12 cellular contexts compared by ENCODE assay signal in the genomic region with DNA sequence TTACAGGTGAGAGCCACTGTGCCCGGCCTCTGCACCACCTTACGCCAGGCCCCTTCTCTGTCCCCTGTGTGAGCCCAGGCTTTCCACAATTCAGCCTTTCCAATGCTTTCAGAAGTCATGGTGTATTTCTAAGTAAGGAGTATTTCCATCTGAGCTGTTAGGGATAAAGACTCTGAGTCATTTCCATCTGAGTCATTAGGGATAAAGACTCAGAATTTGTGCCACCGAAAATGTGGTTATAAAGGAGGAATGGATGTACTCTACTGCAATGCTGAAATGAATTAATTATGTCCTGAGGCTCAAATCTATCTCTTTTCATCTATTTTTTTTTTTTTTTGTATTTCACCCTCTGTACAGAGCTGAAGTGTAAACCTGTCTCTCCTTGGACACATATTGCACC.
DNase-seq lines count a peak whose midpoint lies in the region; ATAC-seq, FAIRE-seq and TF ChIP-seq lines count a peak whose summit lies in the region.
"Had no signal": no experiment of that assay in that cellular context is flagged by ENCODE, and none has a peak within 500 bp of the region (broad histone marks: within the 10 kb centered on the region; RNA-seq: fewer than 3 reads in every experiment).

No MANE protein-coding gene starts in this region.

- no peak overlapping the region for H3K4me2 ChIP-seq in mammary epithelial cell (ENCODE audit: insufficient read depth, low read depth, low read length)
- H3K4me2 ChIP-seq: KMS-11 had no signal

- H3K9ac ChIP-seq in mammary epithelial cell (ENCODE audit: insufficient read depth, low read length): no peak overlapping the region
- H3K9ac ChIP-seq: KMS-11 had no signal

- H3K36me3 Mint-ChIP-seq in activated naive CD4-positive, alpha-beta T cell treated with anti-CD3 and anti-CD28 coated beads, Interleukin-2, amount 50 U/mL, for 24 hours: no peaks in the 10 kb centered on the region
- H3K36me3 Mint-ChIP-seq in activated naive CD4-positive, alpha-beta T cell treated with anti-CD3 and anti-CD28 coated beads for 36 hours (ENCODE audit: low read depth): no peaks in the 10 kb centered on the region
- H3K36me3 Mint-ChIP-seq in stimulated activated naive CD8-positive, alpha-beta T cell treated with anti-CD3 and anti-CD28 coated beads, Interleukin-15, Interleukin-2, amounts not matched to agents 100 ng/mL and 50 ng/mL, for 24 hours (ENCODE audit: low read depth): no peaks in the 10 kb centered on the region

- peaks cover 42% of the 10 kb centered on the region for H3K4me1 Mint-ChIP-seq in activated naive CD4-positive, alpha-beta T cell treated with anti-CD3 and anti-CD28 coated beads, Interleukin-2, amount 50 U/mL, for 24 hours
- H3K4me1 Mint-ChIP-seq in activated naive CD4-positive, alpha-beta T cell treated with anti-CD3 and anti-CD28 coated beads for 36 hours (ENCODE audit: low read depth): peaks cover 35% of the 10 kb centered on the region
- H3K4me1 Mint-ChIP-seq in stimulated activated naive CD8-positive, alpha-beta T cell treated with anti-CD3 and anti-CD28 coated beads, Interleukin-15, Interleukin-2, amounts not matched to agents 100 ng/mL and 50 ng/mL, for 24 hours (ENCODE audit: low read depth): peaks cover 42% of the 10 kb centered on the region

- no peaks in the 10 kb centered on the region for H3K9me3 ChIP-seq in mammary epithelial cell (replicated peaks; ENCODE audit: insufficient read depth, low read length)
- H3K9me3 ChIP-seq: ovary had no signal

- H3K4me1 ChIP-seq in mammary epithelial cell (ENCODE audit: insufficient read depth, low read length): peaks cover 7% of the 10 kb centered on the region

- in situ Hi-C loops in mammary epithelial cell (cut with MboI; ENCODE audit: low sequenced_read_pairs in 2 of 2): no loop called here

- TF ChIP-seq CTCF in mammary epithelial cell (conservative IDR thresholded peaks at IDR 0.05 in 1 of 2, IDR thresholded peaks at IDR 0.05 in 1 of 2; ENCODE audit: extremely low read depth in 1 of 2, insufficient read depth in 1 of 2, low read depth in 1 of 2, low read length in 2 of 2) (no peak), dorsolateral prefrontal cortex (IDR thresholded peaks at IDR 0.05 in 54 of 56, conservative IDR thresholded peaks at IDR 0.05 in 2 of 56; ENCODE audit: low read depth in 1 of 56, partially characterized antibody in 56 of 56) (no peak)

- H3K27me3 Mint-ChIP-seq in activated naive CD4-positive, alpha-beta T cell treated with anti-CD3 and anti-CD28 coated beads, Interleukin-2, amount 50 U/mL, for 24 hours: no peaks in the 10 kb centered on the region
- H3K27me3 Mint-ChIP-seq in activated naive CD4-positive, alpha-beta T cell treated with anti-CD3 and anti-CD28 coated beads for 36 hours (ENCODE audit: low read depth): peaks cover 2% of the 10 kb centered on the region
- H3K27me3 Mint-ChIP-seq in stimulated activated naive CD8-positive, alpha-beta T cell treated with anti-CD3 and anti-CD28 coated beads, Interleukin-15, Interleukin-2, amounts not matched to agents 100 ng/mL and 50 ng/mL, for 24 hours: peaks cover 4% of the 10 kb centered on the region

- no peak for DNase-seq in activated naive CD4-positive, alpha-beta T cell treated with anti-CD3 and anti-CD28 coated beads for 36 hours
- DNase-seq in RKO (ENCODE audit: low spot score) (peak; percentile 84), mammary epithelial cell (peak; percentile 83), dorsolateral prefrontal cortex (no peak), GM19239 (ENCODE audit: insufficient read length, low spot score) (no peak)
- DNase-seq: activated CD8-positive, alpha-beta memory T cell treated with anti-CD3 and anti-CD28 coated beads, Interleukin-2, amount 50 U/mL, for 4 hours; ovary had no signal

- no peak overlapping the region for H3K27ac Mint-ChIP-seq in activated naive CD4-positive, alpha-beta T cell treated with anti-CD3 and anti-CD28 coated beads, Interleukin-2, amount 50 U/mL, for 24 hours
- no peak overlapping the region for H3K27ac Mint-ChIP-seq in activated naive CD4-positive, alpha-beta T cell treated with anti-CD3 and anti-CD28 coated beads for 36 hours
- no peak overlapping the region for H3K27ac Mint-ChIP-seq in stimulated activated naive CD8-positive, alpha-beta T cell treated with anti-CD3 and anti-CD28 coated beads, Interleukin-15, Interleukin-2, amounts not matched to agents 100 ng/mL and 50 ng/mL, for 24 hours

- intact Hi-C loops in activated naive CD4-positive, alpha-beta T cell treated with anti-CD3 and anti-CD28 coated beads for 36 hours (cut with micrococcal nuclease): loop anchor here (5.0 to 10.0 kb wide), 4 partner anchors 264 to 1159 kb away; no protein-coding TSS in a partner anchor
- intact Hi-C loops in mammary epithelial cell (cut with micrococcal nuclease): no loop called here
- intact Hi-C loops in dorsolateral prefrontal cortex (cut with DNase I): no loop called here

- peak overlapping the region; percentile 62 for H3K4me3 Mint-ChIP-seq in activated naive CD4-positive, alpha-beta T cell treated with anti-CD3 and anti-CD28 coated beads, Interleukin-2, amount 50 U/mL, for 24 hours
- H3K4me3 Mint-ChIP-seq in activated naive CD4-positive, alpha-beta T cell treated with anti-CD3 and anti-CD28 coated beads for 36 hours: no peak overlapping the region
- H3K4me3 Mint-ChIP-seq in stimulated activated naive CD8-positive, alpha-beta T cell treated with anti-CD3 and anti-CD28 coated beads, Interleukin-15, Interleukin-2, amounts not matched to agents 100 ng/mL and 50 ng/mL, for 24 hours: peak overlapping the region; percentile 37

- no peak for ATAC-seq in GM21723 (IDR thresholded peaks at IDR 0.05; ENCODE audit: unreplicated experiment)

- no peaks in the 10 kb centered on the region for H3K36me3 ChIP-seq in mammary epithelial cell (ENCODE audit: insufficient read depth, low read length)
- H3K36me3 ChIP-seq: ovary had no signal

- H3K4me3 ChIP-seq in mammary epithelial cell (replicated peaks in 1 of 3; ENCODE audit: insufficient read depth in 1 of 3, low read depth in 2 of 3, low read length in 3 of 3) (no peak overlapping the region), dorsolateral prefrontal cortex (no peak overlapping the region)
- H3K4me3 ChIP-seq: ovary had no signal

- H2AFZ ChIP-seq in mammary epithelial cell (ENCODE audit: low read depth, low read length): no peak overlapping the region

- FAIRE-seq in GM19239 (lab: Jason Lieb, UNC): no peak
- FAIRE-seq: GM18507 had no signal

- WGBS in mammary epithelial cell (ENCODE audit: low coverage, missing lambda C conversion rate): 40% methylated on average over 3 of the region's 3 CpGs

- H3K27ac ChIP-seq in mammary epithelial cell (ENCODE audit: insufficient read depth, low read depth, low read length): no peak overlapping the region
- peak overlapping the region in 1 of 59 donors; percentile 26 for H3K27ac ChIP-seq in dorsolateral prefrontal cortex
- H3K27ac ChIP-seq: KMS-11, ovary had no signal

- no peaks in the 10 kb centered on the region for H3K9me3 Mint-ChIP-seq in activated naive CD4-positive, alpha-beta T cell treated with anti-CD3 and anti-CD28 coated beads, Interleukin-2, amount 50 U/mL, for 24 hours
- no peaks in the 10 kb centered on the region for H3K9me3 Mint-ChIP-seq in activated naive CD4-positive, alpha-beta T cell treated with anti-CD3 and anti-CD28 coated beads for 36 hours
- H3K9me3 Mint-ChIP-seq in stimulated activated naive CD8-positive, alpha-beta T cell treated with anti-CD3 and anti-CD28 coated beads, Interleukin-15, Interleukin-2, amounts not matched to agents 100 ng/mL and 50 ng/mL, for 24 hours: no peaks in the 10 kb centered on the region

- CTCF ChIA-PET in activated naive CD4-positive, alpha-beta T cell treated with anti-CD3 and anti-CD28 coated beads for 36 hours (lab: Charles Lee): interaction anchor here (0.9 kb wide), 1 partner anchor 9 kb away, joined by 3 read pairs; no protein-coding TSS in a partner anchor
- CTCF ChIA-PET in mammary epithelial cell (lab: Charles Lee; ENCODE audit: low non-redundant PET): interaction anchor here (0.6 kb wide), 1 partner anchor 449 kb away, joined by 6 read pairs; no protein-coding TSS in a partner anchor

- H3K79me2 ChIP-seq in mammary epithelial cell (ENCODE audit: insufficient read depth, low read length): no peaks in the 10 kb centered on the region

- no peaks in the 10 kb centered on the region for H3K27me3 ChIP-seq in mammary epithelial cell (ENCODE audit: insufficient read depth, low read length)
- H3K27me3 ChIP-seq in dorsolateral prefrontal cortex: peaks cover 0 to 12% (median 0%) of the 10 kb centered on the region in 45 donors
- H3K27me3 ChIP-seq: ovary had no signal

- BruUV-seq in mammary epithelial cell (replicated peaks; lab: Mats Ljungman, UMichigan): no TSS peak

- dilution Hi-C loops in mammary epithelial cell (cut with HindIII; ENCODE audit: low sequenced_read_pairs): no loop called here

- H4K20me1 ChIP-seq in mammary epithelial cell (ENCODE audit: insufficient read depth, low read length): no peaks in the 10 kb centered on the region

Comparison
In these comparisons a context has a peak if more than half of its experiments do, and no peak if none do; other contexts are left out.
1. DNase-seq: peak in RKO (single experiment) and mammary epithelial cell (single experiment); none in activated naive CD4-positive, alpha-beta T cell treated with anti-CD3 and anti-CD28 coated beads for 36 hours (single experiment), dorsolateral prefrontal cortex (0 of 10) and GM19239 (single experiment).